In the genomic region with DNA sequence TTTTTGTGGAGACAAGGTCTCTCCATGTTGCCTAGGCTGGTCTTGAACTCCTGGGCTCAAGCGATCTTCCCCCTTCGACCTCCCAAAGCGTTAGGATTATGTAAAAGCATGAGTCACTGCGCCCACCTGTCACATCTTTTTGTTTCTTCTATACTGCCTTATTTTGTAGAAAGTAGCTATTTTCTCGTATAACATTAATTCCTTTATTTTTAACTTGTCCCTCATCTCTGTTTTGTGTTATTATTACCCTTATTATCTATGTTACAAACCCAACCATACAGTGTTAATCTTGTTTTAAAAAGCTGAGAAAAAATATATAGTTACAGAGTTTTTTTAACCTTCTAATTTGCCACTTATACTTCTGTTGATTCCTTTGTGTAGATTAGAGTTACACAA, we compare ENCODE assay signal across 8 cellular contexts. TPM values are rescaled to one million over a fixed set of nuclear protein-coding genes. Genes with fewer than 3 reads are reported as not detected.
DNase-seq lines count a peak whose midpoint lies in the region; ATAC-seq and TF ChIP-seq lines count a peak whose summit lies in the region.

No MANE protein-coding gene starts in this region.

- TF ChIP-seq CTCF in WERI-Rb-1 (IDR thresholded peaks at IDR 0.05; ENCODE audit: low read depth, low read length) (no peak), hepatocyte (IDR thresholded peaks at IDR 0.05; ENCODE audit: poor library complexity) (no peak)

- 74% methylated on average over 5 of the region's 5 CpGs for WGBS in hepatocyte (ENCODE audit: low lambda C conversion rate, missing lambda C conversion rate)

- no peak for ATAC-seq in stimulated activated naive B cell treated with anti-CD40 and anti-IgM and Interleukin-4, amounts not matched to agents 10 μg/mL and 1 μg/mL and 100 μg/mL, for 72 hours (replicated peaks)
- ATAC-seq in HG02763 (IDR thresholded peaks at IDR 0.05; ENCODE audit: unreplicated experiment): no peak
- ATAC-seq in left lobe of liver: no peak

- peak overlapping the region; percentile 95 for H3K27ac Mint-ChIP-seq in T-helper 2 cell treated with Interferon-gamma antibody and Interleukin-4, amounts not matched to agents 5 μg/mL and 100 μg/mL, for 36 hours
- H3K27ac Mint-ChIP-seq in stimulated activated naive B cell treated with anti-CD40 and anti-IgM and Interleukin-4, amounts not matched to agents 10 μg/mL and 1 μg/mL and 100 μg/mL, for 72 hours: peak overlapping the region; percentile 97

- no peaks in the 10 kb centered on the region for H3K27me3 ChIP-seq in WERI-Rb-1 (ENCODE audit: insufficient read depth, low read depth, severe bottlenecking)
- no peaks in the 10 kb centered on the region for H3K27me3 ChIP-seq in hepatocyte

- no peak overlapping the region for H3K4me3 ChIP-seq in WERI-Rb-1 (ENCODE audit: low read depth, low read length)
- no peak overlapping the region for H3K4me3 ChIP-seq in hepatocyte

- no peak overlapping the region for H2AFZ ChIP-seq in hepatocyte

- peaks cover 41% of the 10 kb centered on the region for H3K4me1 ChIP-seq in hepatocyte (ENCODE audit: insufficient read depth)

- no peak for DNase-seq in T-helper 2 cell treated with Interferon-gamma antibody and Interleukin-4, amounts not matched to agents 5 μg/mL and 100 μg/mL, for 36 hours (ENCODE audit: low spot score)
- no peak for DNase-seq in T-helper 2 cell
- peak; percentile 11 for DNase-seq in WERI-Rb-1
- no peak for DNase-seq in hepatocyte (ENCODE audit: low spot score)
- no peak for DNase-seq in stimulated activated naive B cell treated with anti-CD40 and anti-IgM and Interleukin-4, amounts not matched to agents 10 μg/mL and 1 μg/mL and 100 μg/mL, for 72 hours
- no peak for DNase-seq in left lobe of liver (ENCODE audit: low spot score)
- DNase-seq in GM19238 (ENCODE audit: insufficient read length, low spot score): no peak

- H3K4me3 Mint-ChIP-seq in T-helper 2 cell treated with Interferon-gamma antibody and Interleukin-4, amounts not matched to agents 5 μg/mL and 100 μg/mL, for 36 hours: peak overlapping the region; percentile 90
- peak overlapping the region; percentile 86 to 95 for H3K4me3 Mint-ChIP-seq in stimulated activated naive B cell treated with anti-CD40 and anti-IgM and Interleukin-4, amounts not matched to agents 10 μg/mL and 1 μg/mL and 100 μg/mL, for 72 hours

- no peaks in the 10 kb centered on the region for H3K27me3 Mint-ChIP-seq in T-helper 2 cell treated with Interferon-gamma antibody and Interleukin-4, amounts not matched to agents 5 μg/mL and 100 μg/mL, for 36 hours (ENCODE audit: low read depth)
- no peaks in the 10 kb centered on the region for H3K27me3 Mint-ChIP-seq in stimulated activated naive B cell treated with anti-CD40 and anti-IgM and Interleukin-4, amounts not matched to agents 10 μg/mL and 1 μg/mL and 100 μg/mL, for 72 hours

- H3K36me3 Mint-ChIP-seq in T-helper 2 cell treated with Interferon-gamma antibody and Interleukin-4, amounts not matched to agents 5 μg/mL and 100 μg/mL, for 36 hours (ENCODE audit: low read depth): peaks cover 28% of the 10 kb centered on the region
- peaks cover 4 to 23% of the 10 kb centered on the region in 2 donors for H3K36me3 Mint-ChIP-seq in stimulated activated naive B cell treated with anti-CD40 and anti-IgM and Interleukin-4, amounts not matched to agents 10 μg/mL and 1 μg/mL and 100 μg/mL, for 72 hours

- H3K4me2 ChIP-seq in hepatocyte: peak overlapping the region; percentile 68

- H3K36me3 ChIP-seq in WERI-Rb-1 (peaks cover 22% of the 10 kb centered on the region), hepatocyte (replicated peaks; ENCODE audit: insufficient read depth, low read depth) (no peaks in the 10 kb centered on the region)

- no peaks in the 10 kb centered on the region for H3K9me2 ChIP-seq in hepatocyte (replicated peaks; ENCODE audit: insufficient read depth)

- H3K4me1 Mint-ChIP-seq in T-helper 2 cell treated with Interferon-gamma antibody and Interleukin-4, amounts not matched to agents 5 μg/mL and 100 μg/mL, for 36 hours (ENCODE audit: low read depth): peaks cover 38% of the 10 kb centered on the region
- peaks cover 22 to 45% of the 10 kb centered on the region in 2 donors for H3K4me1 Mint-ChIP-seq in stimulated activated naive B cell treated with anti-CD40 and anti-IgM and Interleukin-4, amounts not matched to agents 10 μg/mL and 1 μg/mL and 100 μg/mL, for 72 hours

- peaks cover 32% of the 10 kb centered on the region for H3K79me2 ChIP-seq in hepatocyte

- H4K20me1 ChIP-seq in hepatocyte (ENCODE audit: insufficient read depth, poor library complexity, severe bottlenecking): peaks cover 25% of the 10 kb centered on the region

- H3K27ac ChIP-seq in WERI-Rb-1: peak overlapping the region; percentile 19
- peak overlapping the region; percentile 94 for H3K27ac ChIP-seq in hepatocyte

- no peaks in the 10 kb centered on the region for H3K9me3 ChIP-seq in WERI-Rb-1 (ENCODE audit: severe bottlenecking)
- H3K9me3 ChIP-seq in hepatocyte (ENCODE audit: low read depth): no peaks in the 10 kb centered on the region

- no peaks in the 10 kb centered on the region for H3K9me3 Mint-ChIP-seq in T-helper 2 cell treated with Interferon-gamma antibody and Interleukin-4, amounts not matched to agents 5 μg/mL and 100 μg/mL, for 36 hours
- no peaks in the 10 kb centered on the region for H3K9me3 Mint-ChIP-seq in stimulated activated naive B cell treated with anti-CD40 and anti-IgM and Interleukin-4, amounts not matched to agents 10 μg/mL and 1 μg/mL and 100 μg/mL, for 72 hours

RNA-seq across cellular contexts. Expression of gene TXNDC11, which starts 1.4 kb away (rescaled TPM):
- total RNA-seq in hepatocyte (48.7 and 59.4 TPM in 2 replicates), left lobe of liver (49.1 TPM)
- polyA plus RNA-seq in hepatocyte: 58.5 and 59.4 TPM in 2 replicates

RNA-seq across cellular contexts. Expression of gene ZC3H7A, which starts 53.0 kb away (rescaled TPM):
- total RNA-seq in hepatocyte (38.0 and 40.3 TPM in 2 replicates), left lobe of liver (20.5 TPM)
- polyA plus RNA-seq in hepatocyte: 34.1 and 34.9 TPM in 2 replicates
